ENCODE assay signal across 8 cellular contexts in the genomic region with DNA sequence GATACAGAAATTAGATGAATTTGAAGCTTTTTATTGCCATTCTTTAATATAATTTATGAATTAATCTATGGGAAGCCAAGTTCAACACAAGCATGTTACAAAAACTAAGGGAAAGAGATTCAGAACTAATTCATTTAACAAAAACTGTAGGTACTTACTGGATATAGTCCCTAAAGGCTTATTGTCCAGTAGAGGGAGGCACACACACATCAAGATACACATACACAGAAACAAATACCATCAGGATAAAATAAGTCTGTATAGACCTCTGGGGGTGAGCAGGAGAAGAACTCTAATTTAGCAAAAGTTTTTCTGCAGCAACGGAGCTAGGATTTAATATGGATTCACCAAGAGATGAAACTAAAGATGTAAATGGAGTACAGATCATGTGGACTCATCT.
DNase-seq lines count a peak whose midpoint lies in the region; ATAC-seq, FAIRE-seq and TF ChIP-seq lines count a peak whose summit lies in the region.

No MANE protein-coding gene starts in this region.

- ATAC-seq in A549, result peak; percentile 92 to 99

- TF ChIP-seq POLR2A in A549 (IDR thresholded peaks at IDR 0.05; ENCODE audit: low read length) (no peak), Peyer's patch (IDR thresholded peaks at IDR 0.05) (no peak)

- CTCF ChIA-PET in A549 (lab: Yijun Ruan, JAX), result interaction anchor here (0.6 to 5.5 kb wide), 39 partner anchors 8 to 180 kb away, joined by 3 to 82 read pairs (median 4); partner anchors contain the start of genes IL13RA1 and ZCCHC12

- WGBS in A549 (ENCODE audit: missing lambda C conversion rate), result 5% methylated on average over 1 of the region's 1 CpG

- H3K4me2 ChIP-seq in A549, result no peak overlapping the region

- peak; percentile 82 to 83 for TF ChIP-seq RAD21 in A549 (conservative IDR thresholded peaks at IDR 0.05 in 1 of 2, IDR thresholded peaks at IDR 0.05 in 1 of 2)

- H3K27me3 ChIP-seq in Peyer's patch, result no peaks in the 10 kb centered on the region

- no peak overlapping the region; a peak in 1 of 6 replicates for H3K27ac ChIP-seq in A549
- no peak overlapping the region for H3K27ac ChIP-seq in Peyer's patch

- FAIRE-seq in A549 (lab: Jason Lieb, UNC), result peak; percentile 100

- H3K9me3 ChIP-seq in A549 (no peaks in the 10 kb centered on the region), Peyer's patch (no peaks in the 10 kb centered on the region)

- POLR2A ChIA-PET in A549 (lab: Yijun Ruan, JAX), result interaction anchor here (1.0 kb wide), 1 partner anchor 82 kb away, joined by 3 read pairs; the partner anchor contains the start of gene IL13RA1

- TF ChIP-seq EP300 in A549 (IDR thresholded peaks at IDR 0.05), result no peak

- H3K36me3 ChIP-seq in Peyer's patch, result no peaks in the 10 kb centered on the region

- DNase-seq in A549 (ENCODE audit: low read depth in 1 of 2, low spot score in 1 of 2) (peak; percentile 46 to 72), H4 (ENCODE audit: low spot score) (peak; percentile 60), Peyer's patch (no peak), fibroblast of the conjunctiva (ENCODE audit: low read depth) (peak; percentile 20), stromal cell of bone marrow (ENCODE audit: low read depth) (peak; percentile 18), NCI-H187 treated with DMSO at 0.1 percent for 48 hours (lab: John Stamatoyannopoulos, UW) (no peak)
- no peak for DNase-seq in stimulated activated CD4-positive, alpha-beta T cell treated with anti-CD3 and anti-CD28 coated beads, Interleukin-12 subunit alpha, Interleukin-12 subunit beta, amount 100 ng/mL, for 4 hours
- no peak for DNase-seq in activated CD8-positive, alpha-beta memory T cell treated with anti-CD3 and anti-CD28 coated beads, Interleukin-2, amount 50 U/mL, for 48 hours

- H3K4me3 ChIP-seq in A549 (no peak overlapping the region), Peyer's patch (no peak overlapping the region)

- H3K4me1 ChIP-seq in A549, result peaks cover 6% of the 10 kb centered on the region; the same call in 1 of the 3 replicates
- H3K4me1 ChIP-seq in Peyer's patch, result no peaks in the 10 kb centered on the region

- TF ChIP-seq CTCF in A549 (IDR thresholded peaks at IDR 0.05), result peak; percentile 69
- peak in 4 of 6 experiments; percentile 6 to 70 (median 59) for TF ChIP-seq CTCF in Peyer's patch (IDR thresholded peaks at IDR 0.05)

TF ChIP-seq in A549, 52 proteins besides CTCF, POLR2A, EP300 and RAD21:
- TF ChIP-seq SMC3 (IDR thresholded peaks at IDR 0.05), result peak; percentile 83
- no peak for TF ChIP-seq JUNB (IDR thresholded peaks at IDR 0.05)

Comparison
In these comparisons a context has a peak if more than half of its experiments do, and no peak if none do; other contexts are left out.
1. DNase-seq: peak in A549 (2 of 2), H4 (single experiment), fibroblast of the conjunctiva (single experiment) and stromal cell of bone marrow (single experiment); none in Peyer's patch (0 of 3), NCI-H187 treated with DMSO at 0.1 percent for 48 hours (single experiment), stimulated activated CD4-positive, alpha-beta T cell treated with anti-CD3 and anti-CD28 coated beads, Interleukin-12 subunit alpha, Interleukin-12 subunit beta, amount 100 ng/mL, for 4 hours (single experiment) and activated CD8-positive, alpha-beta memory T cell treated with anti-CD3 and anti-CD28 coated beads, Interleukin-2, amount 50 U/mL, for 48 hours (single experiment).